In genomic region chr22:43100223-43100622, GRCh38 we compare ENCODE assay signal across 21 cellular contexts. TPM values are rescaled to one million over a fixed set of nuclear protein-coding genes. Genes with fewer than 3 reads are reported as not detected.
DNase-seq lines count a peak whose midpoint lies in the region; ATAC-seq, FAIRE-seq and TF ChIP-seq lines count a peak whose summit lies in the region.
"Had no signal": no experiment of that assay in that cellular context is flagged by ENCODE, and none has a peak within 500 bp of the region (broad histone marks: within the 10 kb centered on the region; RNA-seq: fewer than 3 reads in every experiment).

No MANE protein-coding gene starts in this region.

- WGBS in upper lobe of left lung, 2 donors, result 34 to 56% methylated on average over 6 of the region's 6 CpGs

- DNase-seq in cardiac muscle cell (ENCODE audit: low read depth in 1 of 2, low spot score in 1 of 2) (no peak), Right ventricle myocardium superior (no peak), SK-MEL-5 (ENCODE audit: low read depth, low spot score) (peak; percentile 78), iris pigment epithelial cell (ENCODE audit: low read depth) (peak; percentile 36), upper lobe of left lung (no peak), D721Med (ENCODE audit: insufficient read length, low spot score) (no peak)
- DNase-seq: activated CD4-positive, alpha-beta T cell treated with anti-CD3 and anti-CD28 coated beads, Interleukin-2, amount 50 U/mL, for 48 hours; activated naive CD8-positive, alpha-beta T cell treated with anti-CD3 and anti-CD28 coated beads, Interleukin-2, amount 10 ng/mL, durations not matched to agents 7 days and 5 days; brain microvascular endothelial cell; CD4-positive, alpha-beta T cell; dermis blood vessel endothelial cell; DND-41; GM23248; Karpas-422; NCI-H1105 treated with DMSO at 0.1 percent for 48 hours; NCI-H510A; spleen had no signal

- FAIRE-seq in D721Med (lab: Jason Lieb, UNC), result no peak
- FAIRE-seq: frontal cortex, GM18507 had no signal

- in situ Hi-C loops in SK-MEL-5 (cut with HindIII; ENCODE audit: low pct_unique_long_range_greater_than_20kb, low sequenced_read_pairs), result no loop called here

- H3K27me3 ChIP-seq in cardiac muscle cell (no peaks in the 10 kb centered on the region), upper lobe of left lung (no peaks in the 10 kb centered on the region)
- H3K27me3 ChIP-seq: brain microvascular endothelial cell, spleen had no signal

- no peak for TF ChIP-seq POLR2A in upper lobe of left lung (IDR thresholded peaks at IDR 0.05)

- intact Hi-C loops in Right ventricle myocardium superior (cut with DNase I), result no loop called here

- TF ChIP-seq CTCF in cardiac muscle cell (IDR thresholded peaks at IDR 0.05; ENCODE audit: low read depth, low read length) (no peak), upper lobe of left lung (IDR thresholded peaks at IDR 0.05) (no peak), D721Med (IDR thresholded peaks at IDR 0.05; ENCODE audit: insufficient read depth, missing control alignments) (no peak)

- H3K4me3 ChIP-seq in cardiac muscle cell, result no peak overlapping the region
- H3K4me3 ChIP-seq in upper lobe of left lung, result no peak overlapping the region
- H3K4me3 ChIP-seq: GM23248, spleen had no signal

- H3K36me3 ChIP-seq in cardiac muscle cell (no peaks in the 10 kb centered on the region), upper lobe of left lung (no peaks in the 10 kb centered on the region)
- H3K36me3 ChIP-seq: brain microvascular endothelial cell, spleen had no signal

- peaks cover 66% of the 10 kb centered on the region for H3K4me1 ChIP-seq in cardiac muscle cell (ENCODE audit: low read depth)
- H3K4me1 ChIP-seq in upper lobe of left lung, result peaks cover 9 to 15% (median 11%) of the 10 kb centered on the region in 4 donors

- H3K9me3 ChIP-seq in cardiac muscle cell (ENCODE audit: low read depth), result no peaks in the 10 kb centered on the region
- peaks cover 0 to 8% (median 0%) of the 10 kb centered on the region in 4 donors for H3K9me3 ChIP-seq in upper lobe of left lung

- ATAC-seq in Right ventricle myocardium superior (ENCODE audit: poor library complexity) (no peak), upper lobe of left lung (ENCODE audit: low FRiP score in 2 of 2) (no peak), HG03571 (IDR thresholded peaks at IDR 0.05; ENCODE audit: unreplicated experiment) (no peak), GM21717 (IDR thresholded peaks at IDR 0.05; ENCODE audit: unreplicated experiment) (no peak)

- TF ChIP-seq EP300 in upper lobe of left lung (IDR thresholded peaks at IDR 0.05), result peak in 2 of 4 donors; percentile 55 to 72

- H3K27ac ChIP-seq in cardiac muscle cell, result peak overlapping the region; percentile 99
- H3K27ac ChIP-seq in upper lobe of left lung, result peak overlapping the region in 3 of 4 donors; percentile 48 to 74 (median 56)
- H3K27ac ChIP-seq: brain microvascular endothelial cell, GM23248 had no signal

RNA-seq across cellular contexts. Expression of gene BIK, which starts 10.3 kb away (rescaled TPM):
- total RNA-seq in cardiac muscle cell (21.0 and 41.7 TPM in 2 replicates), Right ventricle myocardium superior (not detected), upper lobe of left lung (1 to 10 TPM in 4 of 6 donors, not detected in 2; 2.3 to 6.2 (median 2.7) TPM)
- 34.6 and 65.4 TPM in 2 replicates for polyA plus RNA-seq in cardiac muscle cell
- total RNA-seq in SK-MEL-5 (2014; rRNA removed; shearing (Covaris generic)), result 8.0 and 9.2 TPM in 2 replicates
- polyA plus RNA-seq in SK-MEL-5 (2015; cell fraction: cytosol; rRNA removed), result 5.7 and 5.8 TPM in 2 replicates
- polyA plus RNA-seq in SK-MEL-5 (2015; cell fraction: nucleus; rRNA removed), result 0.35 and 0.52 TPM in 2 replicates
- total RNA-seq: frontal cortex, GM23248 had no signal
- polyA plus RNA-seq: GM23248 had no signal

RNA-seq across cellular contexts. Expression of gene TTLL1, which starts 11.0 kb away (rescaled TPM):
- 29.9 and 38.2 TPM in 2 replicates for total RNA-seq in cardiac muscle cell
- polyA plus RNA-seq in cardiac muscle cell, result 33.0 and 42.3 TPM in 2 replicates
- total RNA-seq in Right ventricle myocardium superior, result 7.8 TPM
- total RNA-seq in SK-MEL-5 (2014; rRNA removed; shearing (Covaris generic)), result 5.8 and 6.2 TPM in 2 replicates
- 7.6 TPM in 2 replicates for polyA plus RNA-seq in SK-MEL-5 (2015; cell fraction: cytosol; rRNA removed)
- 1.7 and 2.3 TPM in 2 replicates for polyA plus RNA-seq in SK-MEL-5 (2015; cell fraction: nucleus; rRNA removed)
- 1 to 10 TPM; 1.0 to 5.7 (median 4.8) TPM for total RNA-seq in upper lobe of left lung

RNA-seq across cellular contexts. Expression of gene MCAT, which starts 43.0 kb away (rescaled TPM):
- total RNA-seq in cardiac muscle cell (42.2 and 47.1 TPM in 2 replicates), Right ventricle myocardium superior (16.9 TPM), upper lobe of left lung (10 to 100 TPM; 15.6 to 34.4 (median 18.5) TPM)
- polyA plus RNA-seq in cardiac muscle cell, result 44.3 and 46.8 TPM in 2 replicates
- 14.7 and 17.3 TPM in 2 replicates for total RNA-seq in SK-MEL-5 (2014; rRNA removed; shearing (Covaris generic))
- polyA plus RNA-seq in SK-MEL-5 (2015; cell fraction: cytosol; rRNA removed), result 28.7 and 32.4 TPM in 2 replicates
- polyA plus RNA-seq in SK-MEL-5 (2015; cell fraction: nucleus; rRNA removed), result 15.7 and 19.5 TPM in 2 replicates

RNA-seq across cellular contexts. Expression of gene TSPO, which starts 51.1 kb away (rescaled TPM):
- total RNA-seq in cardiac muscle cell (28.9 and 59.0 TPM in 2 replicates), Right ventricle myocardium superior (126 TPM), upper lobe of left lung (100 to 1,000 TPM; 127 to 426 (median 315) TPM)
- polyA plus RNA-seq in cardiac muscle cell, result 20.3 and 52.2 TPM in 2 replicates
- 227 and 244 TPM in 2 replicates for total RNA-seq in SK-MEL-5 (2014; rRNA removed; shearing (Covaris generic))
- 349 and 440 TPM in 2 replicates for polyA plus RNA-seq in SK-MEL-5 (2015; cell fraction: cytosol; rRNA removed)
- 49.3 and 55.4 TPM in 2 replicates for polyA plus RNA-seq in SK-MEL-5 (2015; cell fraction: nucleus; rRNA removed)

Comparison
In these comparisons a context has a peak if more than half of its experiments do, and no peak if none do; other contexts are left out.
1. DNase-seq: peak in SK-MEL-5 (single experiment) and iris pigment epithelial cell (single experiment); none in cardiac muscle cell (0 of 2), Right ventricle myocardium superior (single experiment), upper lobe of left lung (0 of 2) and D721Med (single experiment).